12 cellular contexts compared by ENCODE assay signal in the genomic region with DNA sequence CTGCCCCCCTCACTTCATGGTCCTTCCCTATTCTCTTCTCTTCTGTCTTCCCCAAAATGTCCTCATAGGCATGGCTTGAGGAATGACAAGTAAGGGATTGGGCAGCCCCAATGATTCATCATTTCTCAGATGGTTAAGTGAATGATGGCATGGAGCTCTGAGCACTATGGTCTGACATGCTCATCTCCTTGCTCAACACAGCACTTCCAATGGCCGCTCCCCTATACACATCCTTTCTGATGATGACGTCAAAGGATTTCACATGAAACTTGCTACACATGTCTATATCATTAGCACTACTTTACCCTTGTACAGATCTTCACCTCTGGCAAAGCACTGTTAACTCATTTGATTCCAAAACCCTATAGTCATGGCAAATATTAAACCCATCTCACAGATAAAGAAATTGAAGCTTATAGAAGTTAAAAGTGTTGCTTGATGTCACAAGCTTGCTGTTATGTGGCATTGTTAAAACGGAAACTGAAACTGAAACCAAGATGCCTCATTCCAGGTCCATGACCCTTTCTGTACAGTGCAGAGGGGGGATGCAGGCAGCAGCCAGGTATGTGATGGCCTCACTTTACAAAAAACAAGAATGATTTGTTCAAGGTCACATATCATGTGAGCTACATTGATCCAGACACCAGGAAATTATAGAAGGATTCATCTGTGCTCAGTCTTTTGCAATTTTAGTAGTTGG.
DNase-seq lines count a peak whose midpoint lies in the region; ATAC-seq and TF ChIP-seq lines count a peak whose summit lies in the region.
"Had no signal": no experiment of that assay in that cellular context is flagged by ENCODE, and none has a peak within 500 bp of the region (broad histone marks: within the 10 kb centered on the region; RNA-seq: fewer than 3 reads in every experiment).

No MANE protein-coding gene starts in this region.

- ATAC-seq in mucosa of descending colon (peak; percentile 37), HG02610 (IDR thresholded peaks at IDR 0.05; ENCODE audit: unreplicated experiment) (no peak)

- no peaks in the 10 kb centered on the region for H3K4me1 ChIP-seq in mucosa of descending colon (ENCODE audit: low read depth)
- H3K4me1 ChIP-seq: SJSA1, tibial artery had no signal

- H3K4me3 ChIP-seq in mucosa of descending colon = no peak overlapping the region
- H3K4me3 ChIP-seq: SJSA1, tibial artery had no signal

- H3K36me3 ChIP-seq in mucosa of descending colon (ENCODE audit: low read depth) = no peaks in the 10 kb centered on the region
- H3K36me3 ChIP-seq: SJSA1, tibial artery had no signal

- TF ChIP-seq CTCF in mucosa of descending colon (IDR thresholded peaks at IDR 0.05) = no peak

- no peaks in the 10 kb centered on the region for H3K9me3 ChIP-seq in mucosa of descending colon
- H3K9me3 ChIP-seq: SJSA1, tibial artery had no signal

- intact Hi-C loops in mucosa of descending colon (cut with DNase I, micrococcal nuclease) (no loop called here), posterior cingulate gyrus (cut with DNase I) (no loop called here)

- DNase-seq in DMS53 (lab: John Stamatoyannopoulos, UW) (peak; percentile 35), DMS53 treated with DMSO at 0.1 percent for 48 hours (lab: John Stamatoyannopoulos, UW; ENCODE audit: unreplicated experiment) (no peak), M059J (ENCODE audit: low read depth) (peak; percentile 47), amniotic epithelial cell (ENCODE audit: low read depth) (peak; percentile 1), mucosa of descending colon (no peak), HK-2 (ENCODE audit: unreplicated experiment) (no peak), posterior cingulate gyrus (no peak)
- DNase-seq: dermis blood vessel endothelial cell, NCI-H2171, tibial artery had no signal

Comparison
In these comparisons a context has a peak if more than half of its experiments do, and no peak if none do; other contexts are left out.
1. DNase-seq: peak in DMS53 (single experiment), M059J (single experiment) and amniotic epithelial cell (single experiment); none in DMS53 treated with DMSO at 0.1 percent for 48 hours (single experiment), mucosa of descending colon (0 of 3), HK-2 (single experiment) and posterior cingulate gyrus (0 of 10).